ENCODE assay signal across 14 cellular contexts in genomic region chr5:68246802-68247201, GRCh38. TPM values are rescaled to one million over a fixed set of nuclear protein-coding genes. Genes with fewer than 3 reads are reported as not detected.
DNase-seq lines count a peak whose midpoint lies in the region; ATAC-seq and TF ChIP-seq lines count a peak whose summit lies in the region.
"Had no signal": no experiment of that assay in that cellular context is flagged by ENCODE, and none has a peak within 500 bp of the region (broad histone marks: within the 10 kb centered on the region; RNA-seq: fewer than 3 reads in every experiment).

No MANE protein-coding gene starts in this region.

- H3K27me3 Mint-ChIP-seq in activated naive CD4-positive, alpha-beta T cell treated with anti-CD3 and anti-CD28 coated beads, Interleukin-2, amount 50 U/mL, for 24 hours, result no peaks in the 10 kb centered on the region
- H3K27me3 Mint-ChIP-seq in activated naive CD4-positive, alpha-beta T cell treated with anti-CD3 and anti-CD28 coated beads, Interleukin-2, amount 10 ng/mL, durations not matched to agents 7 days and 5 days, result no peaks in the 10 kb centered on the region

- H3K4me1 ChIP-seq in Loucy (ENCODE audit: insufficient read depth, low read length, poor library complexity, severe bottlenecking) (peaks cover 81% of the 10 kb centered on the region), subcutaneous abdominal adipose tissue (ENCODE audit: control insufficient read depth in 5 of 5, insufficient read depth in 5 of 5, low read length in 5 of 5) (peaks cover 0 to 68% (median 61%) of the 10 kb centered on the region in 5 donors), gastrocnemius medialis (peaks cover 56 to 73% of the 10 kb centered on the region in 2 donors)

- no peaks in the 10 kb centered on the region for H3K36me3 Mint-ChIP-seq in activated naive CD4-positive, alpha-beta T cell treated with anti-CD3 and anti-CD28 coated beads, Interleukin-2, amount 50 U/mL, for 24 hours
- peaks cover 32% of the 10 kb centered on the region for H3K36me3 Mint-ChIP-seq in activated naive CD4-positive, alpha-beta T cell treated with anti-CD3 and anti-CD28 coated beads, Interleukin-2, amount 10 ng/mL, durations not matched to agents 7 days and 5 days

- H3K9me2 ChIP-seq in Loucy (replicated peaks; ENCODE audit: low read depth, low read length), result no peaks in the 10 kb centered on the region

- TF ChIP-seq CTCF in Loucy (conservative IDR thresholded peaks at IDR 0.05; ENCODE audit: low read length), result peak; percentile 62
- peak; percentile 36 for TF ChIP-seq CTCF in epithelial cell of proximal tubule (conservative IDR thresholded peaks at IDR 0.05; ENCODE audit: low read depth, low read length)
- TF ChIP-seq CTCF in gastrocnemius medialis (IDR thresholded peaks at IDR 0.05 in 4 of 5, conservative IDR thresholded peaks at IDR 0.05 in 1 of 5), result no peak

- intact Hi-C loops in gastrocnemius medialis (cut with DNase I; ENCODE audit: low total_unique reads), result no loop called here

- H3K9ac ChIP-seq in Loucy (ENCODE audit: low read depth, low read length, poor library complexity, severe bottlenecking), result no peak overlapping the region
- H3K9ac ChIP-seq in subcutaneous abdominal adipose tissue (ENCODE audit: low read length in 5 of 5), result no peak overlapping the region

- H3K27ac ChIP-seq in subcutaneous abdominal adipose tissue (ENCODE audit: low read depth, low read length) (peak overlapping the region; percentile 37), gastrocnemius medialis (no peak overlapping the region)
- H3K27ac ChIP-seq: ascending aorta, pancreas had no signal

- H3K9me3 Mint-ChIP-seq in activated naive CD4-positive, alpha-beta T cell treated with anti-CD3 and anti-CD28 coated beads, Interleukin-2, amount 50 U/mL, for 24 hours, result no peaks in the 10 kb centered on the region
- H3K9me3 Mint-ChIP-seq in activated naive CD4-positive, alpha-beta T cell treated with anti-CD3 and anti-CD28 coated beads, Interleukin-2, amount 10 ng/mL, durations not matched to agents 7 days and 5 days, result no peaks in the 10 kb centered on the region

- no peaks in the 10 kb centered on the region for H3F3A ChIP-seq in Loucy (ENCODE audit: low read depth)

- peaks cover 100% of the 10 kb centered on the region for H3K79me2 ChIP-seq in Loucy (ENCODE audit: insufficient read depth, low read length)

- DNase-seq in activated naive CD4-positive, alpha-beta T cell treated with anti-CD3 and anti-CD28 coated beads, Interleukin-2, amount 10 ng/mL, durations not matched to agents 7 days and 5 days, result no peak
- DNase-seq in epithelial cell of proximal tubule (ENCODE audit: low read depth) (no peak), gastrocnemius medialis (no peak)
- DNase-seq: GF-D8, GOT3, IMR-90, NCI-H2107, pancreas had no signal

- H3K36me3 ChIP-seq in Loucy (ENCODE audit: insufficient read depth, low read length), result 0 out of 2 replicates have a peak, but pooled peaks cover 10% of the 10 kb centered on the region
- no peaks in the 10 kb centered on the region for H3K36me3 ChIP-seq in subcutaneous abdominal adipose tissue (ENCODE audit: control insufficient read depth in 5 of 5, insufficient read depth in 5 of 5, low read length in 5 of 5)
- H3K36me3 ChIP-seq in gastrocnemius medialis, result no peaks in the 10 kb centered on the region
- H3K36me3 ChIP-seq: ascending aorta, pancreas had no signal

- no peak for TF ChIP-seq POLR2A in gastrocnemius medialis (IDR thresholded peaks at IDR 0.05)

- no peak overlapping the region for H3K4me3 ChIP-seq in Loucy (ENCODE audit: low read length, poor library complexity, severe bottlenecking)
- H3K4me3 ChIP-seq in epithelial cell of proximal tubule (ENCODE audit: low read depth, low read length), result no peak overlapping the region
- no peak overlapping the region for H3K4me3 ChIP-seq in subcutaneous abdominal adipose tissue (ENCODE audit: low read depth in 1 of 5, low read length in 5 of 5)
- H3K4me3 ChIP-seq in gastrocnemius medialis, result no peak overlapping the region
- H3K4me3 ChIP-seq: ascending aorta, pancreas had no signal

- H2AFZ ChIP-seq in Loucy (ENCODE audit: low read length), result no peak overlapping the region

- no peak overlapping the region for H3K4me3 Mint-ChIP-seq in activated naive CD4-positive, alpha-beta T cell treated with anti-CD3 and anti-CD28 coated beads, Interleukin-2, amount 50 U/mL, for 24 hours
- H3K4me3 Mint-ChIP-seq in activated naive CD4-positive, alpha-beta T cell treated with anti-CD3 and anti-CD28 coated beads, Interleukin-2, amount 10 ng/mL, durations not matched to agents 7 days and 5 days, result no peak overlapping the region

- peaks cover 31% of the 10 kb centered on the region for H4K20me1 ChIP-seq in Loucy (ENCODE audit: insufficient read depth, low read length, poor library complexity, severe bottlenecking)

- CTCF ChIA-PET in activated naive CD4-positive, alpha-beta T cell treated with anti-CD3 and anti-CD28 coated beads, Interleukin-2, amount 10 ng/mL, durations not matched to agents 7 days and 5 days (lab: Charles Lee), result interaction anchor here (1.0 kb wide), 2 partner anchors 30 to 1000 kb away, joined by 3 to 5 read pairs; no protein-coding TSS in a partner anchor

- H3K4me2 ChIP-seq in Loucy (ENCODE audit: low read depth, low read length, poor library complexity, severe bottlenecking), result no peak overlapping the region

- peak overlapping the region; percentile 47 for H3K27ac Mint-ChIP-seq in activated naive CD4-positive, alpha-beta T cell treated with anti-CD3 and anti-CD28 coated beads, Interleukin-2, amount 50 U/mL, for 24 hours
- no peak overlapping the region for H3K27ac Mint-ChIP-seq in activated naive CD4-positive, alpha-beta T cell treated with anti-CD3 and anti-CD28 coated beads, Interleukin-2, amount 10 ng/mL, durations not matched to agents 7 days and 5 days

- H3K4me1 Mint-ChIP-seq in activated naive CD4-positive, alpha-beta T cell treated with anti-CD3 and anti-CD28 coated beads, Interleukin-2, amount 50 U/mL, for 24 hours, result peaks cover 82% of the 10 kb centered on the region
- peaks cover 69% of the 10 kb centered on the region for H3K4me1 Mint-ChIP-seq in activated naive CD4-positive, alpha-beta T cell treated with anti-CD3 and anti-CD28 coated beads, Interleukin-2, amount 10 ng/mL, durations not matched to agents 7 days and 5 days

- ATAC-seq in GM21423 (IDR thresholded peaks at IDR 0.05; ENCODE audit: unreplicated experiment), result no peak
- ATAC-seq in gastrocnemius medialis, result no peak
- no peak for ATAC-seq in HG03175 (IDR thresholded peaks at IDR 0.05; ENCODE audit: unreplicated experiment)

- H3K9me3 ChIP-seq in Loucy (ENCODE audit: insufficient read depth, low read depth, low read length) (no peaks in the 10 kb centered on the region), subcutaneous abdominal adipose tissue (ENCODE audit: control insufficient read depth in 5 of 5, low read length in 5 of 5) (no peaks in the 10 kb centered on the region), gastrocnemius medialis (no peaks in the 10 kb centered on the region)
- H3K9me3 ChIP-seq: ascending aorta, pancreas had no signal

- in situ Hi-C loops in gastrocnemius medialis (cut with MboI; ENCODE audit: low sequenced_read_pairs in 4 of 4), result no loop called here

- H3K27me3 ChIP-seq in Loucy (ENCODE audit: insufficient read depth, low read length, poor library complexity, severe bottlenecking) (no peaks in the 10 kb centered on the region), subcutaneous abdominal adipose tissue (ENCODE audit: control insufficient read depth in 5 of 5, insufficient read depth in 4 of 5, low read length in 5 of 5) (no peaks in the 10 kb centered on the region), gastrocnemius medialis (no peaks in the 10 kb centered on the region)
- H3K27me3 ChIP-seq: ascending aorta, pancreas had no signal

RNA-seq across cellular contexts. Expression of gene PIK3R1, which starts 31.2 kb away (rescaled TPM):
- total RNA-seq in epithelial cell of proximal tubule (5.9 and 6.8 TPM in 2 replicates), gastrocnemius medialis (100 to 1,000 TPM in 2 of 4 donors, 10 to 100 TPM in 2; 87.2 to 129 (median 100) TPM)

Comparison
In these comparisons a context has a peak if more than half of its experiments do, and no peak if none do; other contexts are left out.
1. CTCF ChIP-seq: peak in Loucy (single experiment) and epithelial cell of proximal tubule (single experiment); none in gastrocnemius medialis (0 of 5).
2. RNA of gene PIK3R1, which starts 31.2 kb away (total RNA-seq): 87.2 to 129 TPM in gastrocnemius medialis; 5.9 to 6.8 TPM in epithelial cell of proximal tubule; every median in the first group is over 10 times any median in the second.